In genomic region chr1:230826166-230826875, GRCh38 we compare ENCODE assay signal across 16 cellular contexts. TPM values are rescaled to one million over a fixed set of nuclear protein-coding genes. Genes with fewer than 3 reads are reported as not detected.
DNase-seq lines count a peak whose midpoint lies in the region; ATAC-seq and TF ChIP-seq lines count a peak whose summit lies in the region.
"Had no signal": no experiment of that assay in that cellular context is flagged by ENCODE, and none has a peak within 500 bp of the region (broad histone marks: within the 10 kb centered on the region; RNA-seq: fewer than 3 reads in every experiment).

No MANE protein-coding gene starts in this region.

- H3K4me2 ChIP-seq in Karpas-422 (ENCODE audit: low read depth, low read length, poor library complexity, severe bottlenecking): no peak overlapping the region

- TF ChIP-seq CTCF in thoracic aorta (IDR thresholded peaks at IDR 0.05): no peak

- no peak for DNase-seq in Right ventricle myocardium superior
- DNase-seq in cardiac septum (ENCODE audit: low spot score): no peak
- DNase-seq in thoracic aorta (ENCODE audit: low spot score): no peak
- no peak for DNase-seq in Karpas-422
- no peak for DNase-seq in T-helper 2 cell
- DNase-seq: ACHN; activated CD8-positive, alpha-beta memory T cell treated with anti-CD3 and anti-CD28 coated beads, Interleukin-2, amount 10 ng/mL, durations not matched to agents 7 days and 5 days; activated gamma-delta T cell treated with Interleukin-2 at 50 U/mL for 16 hours; NCI-H1930; NCI-H510A treated with DMSO at 0.1 percent for 48 hours; sigmoid colon; stimulated activated CD4-positive, alpha-beta T cell treated with anti-CD3 and anti-CD28 coated beads, Interleukin-4, amount 100 ng/mL, for 4 hours had no signal

- H3K27ac ChIP-seq in cingulate gyrus (ENCODE audit: low read depth, low read length) (peak overlapping the region; percentile 95), thoracic aorta (peak overlapping the region; percentile 84 to 91), Karpas-422 (ENCODE audit: low read length) (no peak overlapping the region)

- no peak overlapping the region for H3K4me3 ChIP-seq in mucosa of stomach (ENCODE audit: low read length)
- peak overlapping the region; percentile 46 for H3K4me3 ChIP-seq in thoracic aorta
- H3K4me3 ChIP-seq in Karpas-422 (ENCODE audit: low read length): no peak overlapping the region
- H3K4me3 ChIP-seq: lung, sigmoid colon had no signal

- no peaks in the 10 kb centered on the region for H3K9me2 ChIP-seq in Karpas-422 (replicated peaks; ENCODE audit: insufficient read depth, low read length)

- H3K36me3 ChIP-seq in mucosa of stomach (ENCODE audit: control insufficient read depth, insufficient read depth, low read length): no peaks in the 10 kb centered on the region
- no peaks in the 10 kb centered on the region for H3K36me3 ChIP-seq in thoracic aorta
- H3K36me3 ChIP-seq in Karpas-422 (ENCODE audit: insufficient read depth, low read length): no peaks in the 10 kb centered on the region
- H3K36me3 ChIP-seq: sigmoid colon had no signal

- H3K9ac ChIP-seq in mucosa of stomach (ENCODE audit: low read length): peak overlapping the region; percentile 19
- no peak overlapping the region for H3K9ac ChIP-seq in Karpas-422 (ENCODE audit: low read length)

- H3K4me1 ChIP-seq in mucosa of stomach (ENCODE audit: control insufficient read depth, insufficient read depth, low read length) (peaks cover 26% of the 10 kb centered on the region), thoracic aorta (ENCODE audit: control insufficient read depth in 1 of 2, low read depth in 2 of 2) (peaks cover 40 to 85% of the 10 kb centered on the region in 2 donors), Karpas-422 (ENCODE audit: low read length) (no peaks in the 10 kb centered on the region)

- H3K9me3 ChIP-seq in mucosa of stomach (ENCODE audit: control insufficient read depth, low read length): no peaks in the 10 kb centered on the region
- H3K9me3 ChIP-seq in thoracic aorta: no peaks in the 10 kb centered on the region
- no peaks in the 10 kb centered on the region for H3K9me3 ChIP-seq in Karpas-422 (ENCODE audit: low read length)
- H3K9me3 ChIP-seq: sigmoid colon had no signal

- no peaks in the 10 kb centered on the region for H3K79me2 ChIP-seq in Karpas-422 (ENCODE audit: low read length)

- H3K27me3 ChIP-seq in mucosa of stomach (ENCODE audit: control insufficient read depth, insufficient read depth, low read length): no peaks in the 10 kb centered on the region
- H3K27me3 ChIP-seq in thoracic aorta (replicated peaks; ENCODE audit: insufficient read depth): no peaks in the 10 kb centered on the region
- H3K27me3 ChIP-seq in Karpas-422 (ENCODE audit: low read length): no peaks in the 10 kb centered on the region
- H3K27me3 ChIP-seq: sigmoid colon had no signal

- H2AFZ ChIP-seq in Karpas-422 (ENCODE audit: low read length): no peak overlapping the region

- intact Hi-C loops in Right ventricle myocardium superior (cut with DNase I) (no loop called here), cardiac septum (cut with DNase I) (no loop called here)

- no peaks in the 10 kb centered on the region for H4K20me1 ChIP-seq in Karpas-422 (ENCODE audit: insufficient read depth, low read depth, low read length)

- ATAC-seq in Right ventricle myocardium superior (ENCODE audit: poor library complexity) (peak; percentile 3), thoracic aorta (ENCODE audit: insufficient number of reproducible peaks, low FRiP score, low read depth) (no peak), HG02885 (IDR thresholded peaks at IDR 0.05; ENCODE audit: poor library complexity, unreplicated experiment) (no peak)
- ATAC-seq: activated CD8-positive, alpha-beta memory T cell treated with anti-CD3 and anti-CD28 coated beads, Interleukin-2, amount 10 ng/mL, durations not matched to agents 7 days and 5 days had no signal

RNA-seq across cellular contexts. Expression of gene C1orf198, which starts 42.0 kb away (rescaled TPM):
- 43.1 TPM for total RNA-seq in Right ventricle myocardium superior
- total RNA-seq in cardiac septum: 73.9 TPM
- 100 to 1,000 TPM; 166 to 273 TPM for total RNA-seq in thoracic aorta
- 3.0 and 3.7 TPM in 2 replicates for total RNA-seq in Karpas-422 (2014; rRNA removed; shearing (Covaris generic); ENCODE audit: low replicate concordance)
